ENCODE assay signal across 8 cellular contexts in the genomic region with DNA sequence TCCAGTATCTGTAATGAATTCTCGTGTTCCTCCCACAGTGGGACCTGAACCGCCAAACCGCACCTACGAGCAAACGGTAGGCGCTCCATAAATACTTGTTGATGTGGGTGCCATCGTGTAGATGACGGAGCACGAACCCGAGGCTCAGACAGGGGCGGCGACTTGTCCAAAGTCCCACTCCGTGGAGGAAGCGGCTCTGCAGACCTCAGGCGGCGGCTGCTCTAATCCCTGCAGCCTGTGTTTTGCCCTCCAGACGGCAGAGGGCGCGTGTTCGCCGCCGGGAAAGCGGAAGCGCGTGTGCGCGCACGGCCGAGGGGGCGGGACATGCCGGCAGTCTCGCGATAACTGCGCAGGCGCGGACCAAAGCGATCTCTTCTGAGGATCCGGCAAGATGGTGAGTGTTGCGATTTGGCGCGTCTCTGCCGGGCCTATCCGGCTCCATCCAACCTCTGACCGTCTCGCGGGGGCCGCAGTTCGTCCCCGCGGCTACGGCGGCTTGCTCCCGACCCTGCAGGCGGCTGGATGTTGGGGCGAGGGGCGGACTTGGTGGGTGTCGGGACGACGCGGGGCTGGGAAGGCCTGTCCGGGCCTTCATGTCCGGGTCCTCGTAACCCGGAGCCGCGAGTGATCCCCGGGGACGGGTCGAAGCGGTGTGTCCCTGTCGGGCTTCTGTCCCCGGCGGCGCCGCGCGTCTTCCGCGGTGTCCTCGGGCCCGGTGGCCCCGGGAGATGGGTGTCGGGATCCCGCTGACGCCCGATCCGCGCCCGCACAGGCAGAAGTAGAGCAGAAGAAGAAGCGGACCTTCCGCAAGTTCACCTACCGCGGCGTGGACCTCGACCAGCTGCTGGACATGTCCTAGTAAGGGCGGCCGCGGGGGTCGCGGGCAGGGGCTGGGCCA. TPM values are rescaled to one million over a fixed set of nuclear protein-coding genes. Genes with fewer than 3 reads are reported as not detected.
DNase-seq lines count a peak whose midpoint lies in the region; ATAC-seq and TF ChIP-seq lines count a peak whose summit lies in the region.

A gene (plus strand): TSS at position 362 of the 898 bp plus-strand sequence. CDS start 30 bp downstream, at position 392.

- H3K27ac ChIP-seq in dorsolateral prefrontal cortex: peak within 1 kb of the TSS; percentile 53 to 96 (median 87)

- no peaks in the 10 kb centered on the region for H3K27me3 ChIP-seq in dorsolateral prefrontal cortex

- TF ChIP-seq CTCF in dorsolateral prefrontal cortex (IDR thresholded peaks at IDR 0.05 in 54 of 56, conservative IDR thresholded peaks at IDR 0.05 in 2 of 56; ENCODE audit: low read depth in 1 of 56, partially characterized antibody in 56 of 56): peak; percentile 94 to 100 (median 99)
- peak in 1 of 3 donors; percentile 94 for TF ChIP-seq CTCF in lower leg skin (IDR thresholded peaks at IDR 0.05)

- DNase-seq in CD1c-positive myeloid dendritic cell (ENCODE audit: extremely low spot score) (peak; percentile 99), HK-2 (ENCODE audit: unreplicated experiment) (peak; percentile 96), NCI-H82 (lab: John Stamatoyannopoulos, UW) (peak; percentile 92), dorsolateral prefrontal cortex (peak; percentile 87 to 95 (median 92)), lower leg skin (ENCODE audit: low spot score in 2 of 2) (peak; percentile 91 to 99)
- peak; percentile 95 for DNase-seq in activated CD4-positive, alpha-beta T cell treated with anti-CD3 and anti-CD28 coated beads, Interleukin-2, amount 50 U/mL, for 48 hours
- DNase-seq in stimulated activated CD4-positive, alpha-beta T cell treated with anti-CD3 and anti-CD28 coated beads, Interleukin-4, amount 100 ng/mL, for 4 hours: peak; percentile 93 to 97

- WGBS in lower leg skin, 2 donors: 0 to 1% methylated on average over 44 to 72 of the region's 100 CpGs

- ATAC-seq in GM19372 (IDR thresholded peaks at IDR 0.05; ENCODE audit: low read depth, unreplicated experiment): peak; percentile 80

- peak in 1 of 2 donors; percentile 74 for TF ChIP-seq POLR2A in lower leg skin (IDR thresholded peaks at IDR 0.05)

- intact Hi-C loops in dorsolateral prefrontal cortex (cut with DNase I): loop anchor here (2.0 to 5.0 kb wide), 3 partner anchors 27 to 39 kb away; a partner anchor contains a TSS
- intact Hi-C loops in lower leg skin (cut with DNase I; ENCODE audit: low total_unique reads): no loop called here

- peak within 1 kb of the TSS; percentile 49 to 100 (median 88) for H3K4me3 ChIP-seq in dorsolateral prefrontal cortex
- H3K4me3 ChIP-seq in lower leg skin (ENCODE audit: low read depth, poor library complexity, severe bottlenecking): peak within 1 kb of the TSS; percentile 93

RNA-seq across cellular contexts. Expression of the gene that starts here (rescaled TPM):
- total RNA-seq in dorsolateral prefrontal cortex (100 to 1,000 TPM; 343 to 670 (median 497) TPM), lower leg skin (1,000 to 10,000 TPM; 2,226 to 7,190 (median 4,396) TPM)

Comparison
In these comparisons a context has a peak if more than half of its experiments do, and no peak if none do; other contexts are left out.
1. Peak in every context shown above with its lines: DNase-seq, ATAC-seq, H3K4me3 ChIP-seq and H3K27ac ChIP-seq.